In the genomic region with DNA sequence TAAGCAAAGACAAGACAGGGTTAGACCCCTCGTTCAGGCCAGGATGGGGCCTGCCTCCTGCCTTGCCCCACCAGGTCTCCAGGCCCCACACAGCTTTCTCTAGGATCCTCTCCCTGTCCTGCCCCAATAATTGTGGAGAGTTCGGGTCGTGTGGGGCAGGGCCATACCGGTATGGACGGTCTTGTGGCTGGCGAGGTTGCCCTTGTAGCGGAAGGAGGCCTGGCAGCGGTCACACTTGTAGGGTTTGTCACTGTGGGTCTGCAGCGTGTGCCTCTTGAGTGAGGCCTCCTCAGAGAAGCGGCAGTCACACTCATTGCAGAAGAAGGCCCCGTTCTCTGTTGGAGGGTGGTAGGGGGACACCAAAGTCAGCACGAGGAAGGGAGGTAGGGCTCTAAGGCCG, we compare ENCODE assay signal across 24 cellular contexts. TPM values are rescaled to one million over a fixed set of nuclear protein-coding genes. Genes with fewer than 3 reads are reported as not detected.
A peak's percentile ranks its signal among the peaks of the same experiment; 100 is the strongest.
DNase-seq lines count a peak whose midpoint lies in the region; ATAC-seq and TF ChIP-seq lines count a peak whose summit lies in the region.
"Had no signal": no experiment of that assay in that cellular context is flagged by ENCODE, and none has a peak within 500 bp of the region (broad histone marks: within the 10 kb centered on the region; RNA-seq: fewer than 3 reads in every experiment).

No MANE protein-coding gene starts in this region.

- H3K9me3 ChIP-seq in breast epithelium: no peaks in the 10 kb centered on the region
- H3K9me3 ChIP-seq in mammary epithelial cell (replicated peaks; ENCODE audit: insufficient read depth, low read length): no peaks in the 10 kb centered on the region
- no peaks in the 10 kb centered on the region for H3K9me3 ChIP-seq in endodermal cell (ENCODE audit: control insufficient read depth, low read length)
- H3K9me3 ChIP-seq in neuronal stem cell (replicated peaks in 1 of 2; ENCODE audit: control insufficient read depth in 2 of 2, insufficient read depth in 1 of 2, low read depth in 1 of 2, low read length in 2 of 2): no peaks in the 10 kb centered on the region
- H3K9me3 ChIP-seq in subcutaneous abdominal adipose tissue (ENCODE audit: control insufficient read depth in 5 of 5, low read length in 5 of 5): no peaks in the 10 kb centered on the region
- H3K9me3 ChIP-seq: MG63, Peyer's patch, SK-N-SH had no signal

- no peak overlapping the region for H2BK15ac ChIP-seq in neuronal stem cell (ENCODE audit: low read length)

- peak overlapping the region; percentile 40 for H3K18ac ChIP-seq in neuronal stem cell (ENCODE audit: low read length)

- no peak for ATAC-seq in stimulated activated naive CD8-positive, alpha-beta T cell treated with anti-CD3 and anti-CD28 coated beads, Interleukin-15, Interleukin-2, amounts not matched to agents 100 U/mL and 50 U/mL, for 24 hours

- TF ChIP-seq POLR2A in breast epithelium (IDR thresholded peaks at IDR 0.05): no peak

- no peak overlapping the region for H3K4me3 Mint-ChIP-seq in endodermal cell
- no peak overlapping the region for H3K4me3 Mint-ChIP-seq in nephron progenitor cell
- H3K4me3 Mint-ChIP-seq: H9 had no signal

- H3K27me3 ChIP-seq in breast epithelium: no peaks in the 10 kb centered on the region
- no peaks in the 10 kb centered on the region for H3K27me3 ChIP-seq in mammary epithelial cell (ENCODE audit: insufficient read depth, low read length)
- H3K27me3 ChIP-seq in endodermal cell (ENCODE audit: control insufficient read depth, insufficient read depth, low read length, poor library complexity, severe bottlenecking): no peaks in the 10 kb centered on the region
- H3K27me3 ChIP-seq in neuronal stem cell (ENCODE audit: control insufficient read depth in 3 of 3, insufficient read depth in 3 of 3, low read depth in 1 of 3, low read length in 3 of 3): no peaks in the 10 kb centered on the region
- H3K27me3 ChIP-seq in subcutaneous abdominal adipose tissue (ENCODE audit: control insufficient read depth in 5 of 5, insufficient read depth in 4 of 5, low read length in 5 of 5): no peaks in the 10 kb centered on the region
- H3K27me3 ChIP-seq: MG63, Peyer's patch had no signal

- H3K23ac ChIP-seq in neuronal stem cell (ENCODE audit: low read depth, low read length, poor library complexity): peak overlapping the region; percentile 81

- H3K36me3 Mint-ChIP-seq in endodermal cell (ENCODE audit: low read depth) (no peaks in the 10 kb centered on the region), nephron progenitor cell (ENCODE audit: low read depth) (peaks cover 61% of the 10 kb centered on the region)

- no peak overlapping the region for H2AK5ac ChIP-seq in neuronal stem cell (ENCODE audit: low read depth, low read length)

- H2AFZ ChIP-seq in mammary epithelial cell (ENCODE audit: low read depth, low read length): no peak overlapping the region
- no peak overlapping the region for H2AFZ ChIP-seq in neuronal stem cell (ENCODE audit: low read length)
- H2AFZ ChIP-seq: GM23248 had no signal

- H3K79me1 ChIP-seq in neuronal stem cell (ENCODE audit: low read depth, low read length): no peaks in the 10 kb centered on the region

- H4K8ac ChIP-seq in neuronal stem cell (ENCODE audit: low read depth, low read length): no peak overlapping the region

- H3K4me2 ChIP-seq in mammary epithelial cell (ENCODE audit: insufficient read depth, low read depth, low read length) (no peak overlapping the region), neuronal stem cell (ENCODE audit: insufficient read depth, low read length, poor library complexity, severe bottlenecking) (no peak overlapping the region)
- H3K4me2 ChIP-seq: SK-N-SH had no signal

- H3K36me3 ChIP-seq in breast epithelium (peaks cover 42% of the 10 kb centered on the region), mammary epithelial cell (ENCODE audit: insufficient read depth, low read length) (peaks cover 43% of the 10 kb centered on the region), endodermal cell (ENCODE audit: control insufficient read depth, insufficient read depth, low read length) (no peaks in the 10 kb centered on the region), neuronal stem cell (replicated peaks in 1 of 2; ENCODE audit: control insufficient read depth in 2 of 2, insufficient read depth in 2 of 2, low read length in 2 of 2) (peaks cover 48 to 83% of the 10 kb centered on the region in 2 donors), subcutaneous abdominal adipose tissue (ENCODE audit: control insufficient read depth in 5 of 5, insufficient read depth in 5 of 5, low read length in 5 of 5) (peaks cover 52 to 97% (median 96%) of the 10 kb centered on the region in 5 donors)

- H3K9ac ChIP-seq in mammary epithelial cell (ENCODE audit: insufficient read depth, low read length) (no peak overlapping the region), endodermal cell (ENCODE audit: extremely low read depth, low read length, poor library complexity, severe bottlenecking) (no peak overlapping the region), neuronal stem cell (ENCODE audit: low read depth, low read length, poor library complexity) (no peak overlapping the region), subcutaneous abdominal adipose tissue (ENCODE audit: low read length in 5 of 5) (peak overlapping the region in 2 of 5 donors; percentile 7 to 11)
- H3K9ac ChIP-seq: GM23248, SK-N-SH had no signal

- peaks cover 7% of the 10 kb centered on the region for H3K4me1 Mint-ChIP-seq in endodermal cell
- peaks cover 13% of the 10 kb centered on the region for H3K4me1 Mint-ChIP-seq in nephron progenitor cell

- TF ChIP-seq CTCF in breast epithelium (IDR thresholded peaks at IDR 0.05): no peak
- no peak for TF ChIP-seq CTCF in mammary epithelial cell (conservative IDR thresholded peaks at IDR 0.05 in 1 of 2, IDR thresholded peaks at IDR 0.05 in 1 of 2; ENCODE audit: extremely low read depth in 1 of 2, insufficient read depth in 1 of 2, low read depth in 1 of 2, low read length in 2 of 2)
- TF ChIP-seq CTCF in endodermal cell (conservative IDR thresholded peaks at IDR 0.05): no peak
- no peak for TF ChIP-seq CTCF in nephron progenitor cell (IDR thresholded peaks at IDR 0.05)

- H2BK120ac ChIP-seq in neuronal stem cell (ENCODE audit: low read depth, low read length): no peak overlapping the region

- BruUV-seq in mammary epithelial cell (replicated peaks; lab: Mats Ljungman, UMichigan): no TSS peak

- WGBS in mammary epithelial cell (ENCODE audit: low coverage, missing lambda C conversion rate): 98% methylated on average over 9 of the region's 13 CpGs
- 91 to 95% methylated on average over 7 to 13 of the region's 13 CpGs for WGBS in endodermal cell (ENCODE audit: insufficient coverage in 1 of 2, insufficient read length in 1 of 2), 2 experiments
- no CpG with 5 or more reads among the region's 13 CpGs for WGBS in neuronal stem cell (ENCODE audit: extremely low coverage in 2 of 2, insufficient read length in 2 of 2, insufficient replicate concordance in 1 of 2), 2 donors

- in situ Hi-C loops in mammary epithelial cell (cut with MboI; ENCODE audit: low sequenced_read_pairs in 2 of 2): loop anchor here (25.0 kb wide), 4 partner anchors 661 to 1111 kb away; no protein-coding TSS in a partner anchor

- H3K27me3 Mint-ChIP-seq in endodermal cell (ENCODE audit: insufficient read depth) (no peaks in the 10 kb centered on the region), nephron progenitor cell (ENCODE audit: low read depth, poor library complexity) (peaks cover under 1% of the 10 kb centered on the region)

- no peak overlapping the region for H2BK5ac ChIP-seq in neuronal stem cell (ENCODE audit: low read length)

- H3K14ac ChIP-seq in neuronal stem cell (ENCODE audit: low read length): peak overlapping the region; percentile 94

- no peak overlapping the region for H4K91ac ChIP-seq in neuronal stem cell (ENCODE audit: low read depth, low read length, poor library complexity)

- DNase-seq in breast epithelium (ENCODE audit: low spot score in 2 of 2): no peak
- DNase-seq in mammary epithelial cell: no peak
- peak; percentile 29 for DNase-seq in endodermal cell
- DNase-seq in neuronal stem cell (ENCODE audit: low spot score): no peak
- DNase-seq in stimulated activated naive CD8-positive, alpha-beta T cell treated with anti-CD3 and anti-CD28 coated beads, Interleukin-15, Interleukin-2, amounts not matched to agents 100 U/mL and 50 U/mL, for 24 hours: no peak
- no peak for DNase-seq in NCI-H526 (lab: John Stamatoyannopoulos, UW)
- DNase-seq in nephron progenitor cell: no peak
- DNase-seq: H9, KBM-7, MG63, NCI-H1105 treated with DMSO at 0.1 percent for 48 hours, NCI-H2029 treated with DMSO at 0.1 percent for 48 hours, NCI-H446 treated with DMSO at 0.1 percent for 48 hours, NCI-H69, OCI-M1, Peyer's patch, SIG-M5, SK-N-SH had no signal

- H2BK12ac ChIP-seq in neuronal stem cell (ENCODE audit: low read length): no peak overlapping the region

- H3K4me1 ChIP-seq in breast epithelium (no peaks in the 10 kb centered on the region), mammary epithelial cell (ENCODE audit: insufficient read depth, low read length) (no peaks in the 10 kb centered on the region), endodermal cell (ENCODE audit: control insufficient read depth, insufficient read depth, low read length) (no peaks in the 10 kb centered on the region), neuronal stem cell (ENCODE audit: control insufficient read depth in 2 of 2, insufficient read depth in 1 of 2, low read depth in 1 of 2, low read length in 2 of 2) (peaks cover 0 to 2% of the 10 kb centered on the region in 2 donors), subcutaneous abdominal adipose tissue (ENCODE audit: control insufficient read depth in 5 of 5, insufficient read depth in 5 of 5, low read length in 5 of 5) (peaks cover 0 to 29% (median 24%) of the 10 kb centered on the region in 5 donors)
- H3K4me1 ChIP-seq: Peyer's patch had no signal

- H4K20me1 ChIP-seq in mammary epithelial cell (ENCODE audit: insufficient read depth, low read length): no peaks in the 10 kb centered on the region

- no peak overlapping the region for H3K4me3 ChIP-seq in breast epithelium
- no peak overlapping the region for H3K4me3 ChIP-seq in mammary epithelial cell (replicated peaks in 1 of 3; ENCODE audit: insufficient read depth in 1 of 3, low read depth in 2 of 3, low read length in 3 of 3)
- H3K4me3 ChIP-seq in endodermal cell (ENCODE audit: low read length): no peak overlapping the region
- H3K4me3 ChIP-seq in neuronal stem cell (ENCODE audit: low read length in 2 of 2): peak overlapping the region in 1 of 2 donors; percentile 36
- no peak overlapping the region for H3K4me3 ChIP-seq in subcutaneous abdominal adipose tissue (ENCODE audit: low read depth in 1 of 5, low read length in 5 of 5)
- H3K4me3 ChIP-seq: GM23248, MG63, Peyer's patch had no signal

- no peak overlapping the region for H3K4ac ChIP-seq in neuronal stem cell (ENCODE audit: low read length)

- H3K27ac Mint-ChIP-seq in endodermal cell (no peak overlapping the region), nephron progenitor cell (no peak overlapping the region)
- H3K27ac Mint-ChIP-seq: H9 had no signal

- H3K27ac ChIP-seq in breast epithelium: peak overlapping the region; percentile 61 to 80
- no peak overlapping the region for H3K27ac ChIP-seq in mammary epithelial cell (ENCODE audit: insufficient read depth, low read depth, low read length)
- H3K27ac ChIP-seq in endodermal cell (ENCODE audit: low read depth, low read length): no peak overlapping the region
- H3K27ac ChIP-seq in neuronal stem cell (replicated peaks; ENCODE audit: low read length): no peak overlapping the region
- peak overlapping the region; percentile 46 for H3K27ac ChIP-seq in subcutaneous abdominal adipose tissue (ENCODE audit: low read depth, low read length)
- H3K27ac ChIP-seq: GM23248, Peyer's patch had no signal

- H3K9me3 Mint-ChIP-seq in endodermal cell (no peaks in the 10 kb centered on the region), nephron progenitor cell (no peaks in the 10 kb centered on the region)
- H3K9me3 Mint-ChIP-seq: H9 had no signal

- dilution Hi-C loops in mammary epithelial cell (cut with HindIII; ENCODE audit: low sequenced_read_pairs): loop anchor here (25.0 kb wide), 4 partner anchors 336 to 1411 kb away; partner anchors contain the start of gene LPP

- intact Hi-C loops in breast epithelium (cut with DNase I; ENCODE audit: low total_unique reads): no loop called here
- intact Hi-C loops in mammary epithelial cell (cut with micrococcal nuclease): no loop called here

- H3K79me2 ChIP-seq in mammary epithelial cell (ENCODE audit: insufficient read depth, low read length): no peaks in the 10 kb centered on the region

- CTCF ChIA-PET in mammary epithelial cell (lab: Charles Lee; ENCODE audit: low non-redundant PET): no interaction called here

RNA-seq across cellular contexts. Expression of gene BCL6, which starts 18.7 kb away (rescaled TPM):
- total RNA-seq in breast epithelium: 100 to 1,000 TPM; 281 to 346 (median 283) TPM
- total RNA-seq in mammary epithelial cell: 10 to 100 TPM; 14.0 to 26.8 TPM
- polyA plus RNA-seq in mammary epithelial cell: 3.9 TPM
- 8.4 TPM for polyA minus RNA-seq in mammary epithelial cell
- total RNA-seq in endodermal cell: 1 to 10 TPM; 3.8 to 3.9 TPM
- 12.9 TPM for polyA plus RNA-seq in endodermal cell (2013, experiment 1 of 2)
- polyA plus RNA-seq in endodermal cell (2013, experiment 2 of 2): 8.9 TPM
- polyA plus RNA-seq in neuronal stem cell (2013, experiment 1 of 2): 12.1 TPM
- 12.1 TPM for polyA plus RNA-seq in neuronal stem cell (2013, experiment 2 of 2)

RNA-seq across cellular contexts. Expression of gene RTP2, which starts 24.2 kb away (rescaled TPM):
- total RNA-seq in breast epithelium (not detected), mammary epithelial cell (not detected), endodermal cell (not detected)
- polyA plus RNA-seq in mammary epithelial cell: not detected
- not detected for polyA minus RNA-seq in mammary epithelial cell
- polyA plus RNA-seq in endodermal cell (2013, experiment 1 of 2): not detected
- polyA plus RNA-seq in endodermal cell (2013, experiment 2 of 2): not detected
- polyA plus RNA-seq in neuronal stem cell (2013, experiment 1 of 2): not detected
- polyA plus RNA-seq in neuronal stem cell (2013, experiment 2 of 2): not detected
- total RNA-seq: A172, Daoy, G401, GM23248, H9, Peyer's patch had no signal
- polyA plus RNA-seq: BJ, GM23248 had no signal

RNA-seq across cellular contexts. Expression of gene SST, which starts 56.4 kb away (rescaled TPM):
- total RNA-seq in breast epithelium (not detected), mammary epithelial cell (not detected), endodermal cell (not detected)
- polyA plus RNA-seq in mammary epithelial cell: not detected
- not detected for polyA minus RNA-seq in mammary epithelial cell
- polyA plus RNA-seq in endodermal cell (2013, experiment 1 of 2): 65.6 TPM
- polyA plus RNA-seq in endodermal cell (2013, experiment 2 of 2): 67.1 TPM
- polyA plus RNA-seq in neuronal stem cell (2013, experiment 1 of 2): 0.07 TPM
- polyA plus RNA-seq in neuronal stem cell (2013, experiment 2 of 2): not detected
- total RNA-seq: A172, Daoy, G401, GM23248, H9 had no signal
- polyA plus RNA-seq: SK-N-SH had no signal

Comparison
In these comparisons a context has a peak if more than half of its experiments do, and no peak if none do; other contexts are left out.
1. H3K27ac ChIP-seq: peak in breast epithelium (2 of 2) and subcutaneous abdominal adipose tissue (single experiment); none in mammary epithelial cell (single experiment), endodermal cell (single experiment) and neuronal stem cell (single experiment).
2. RNA of gene BCL6, which starts 18.7 kb away (total RNA-seq): 281 to 346 TPM in breast epithelium; 14.0 to 26.8 TPM in mammary epithelial cell and 3.8 to 3.9 TPM in endodermal cell; every median in the first group is over 10 times any median in the second.